In the genomic region with DNA sequence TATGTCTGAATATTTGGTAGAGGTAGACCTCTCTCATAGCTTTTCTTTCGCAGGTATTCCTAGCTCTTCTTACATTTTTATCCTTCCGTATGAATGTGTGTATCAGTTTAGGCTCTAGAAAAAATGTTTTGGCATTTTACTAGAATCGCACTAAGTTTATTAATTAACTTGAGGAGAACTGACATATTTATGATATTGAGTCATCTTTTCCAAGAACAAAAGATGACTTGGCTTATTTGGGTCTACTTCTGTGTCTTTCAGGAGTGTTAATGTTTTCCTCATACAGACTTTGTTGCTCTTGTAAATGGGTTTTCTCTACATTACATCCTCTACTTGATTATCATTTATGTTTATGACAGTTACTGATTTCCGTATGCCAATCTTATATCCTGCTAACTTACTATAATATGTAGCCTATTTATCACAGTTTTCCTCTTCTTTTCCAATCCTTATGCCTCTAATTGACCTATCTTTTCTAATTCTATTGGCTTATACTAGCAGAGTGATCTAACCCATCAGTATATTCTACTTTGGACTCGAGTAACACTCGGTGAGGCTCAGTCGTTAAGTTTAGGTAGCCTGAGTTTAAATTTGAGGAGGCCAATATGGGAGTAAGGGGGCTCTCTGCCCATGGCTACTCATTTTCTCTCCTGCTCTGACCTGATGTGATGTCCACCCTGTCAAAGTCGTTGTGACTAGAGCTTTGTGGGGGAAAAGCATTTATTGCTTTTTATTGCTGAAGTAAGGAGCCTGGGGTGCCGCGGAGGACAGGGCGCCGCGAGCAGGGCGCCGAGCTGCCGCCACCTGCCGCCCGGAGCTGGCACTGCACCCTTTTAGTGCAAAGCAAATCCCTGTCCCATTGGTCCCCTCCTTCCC, we compare ENCODE assay signal across 1 cellular context.
TF ChIP-seq lines count a peak whose summit lies in the region.

No MANE protein-coding gene starts in this region.

TF ChIP-seq in K562, 482 proteins besides CTCF, POLR2A, EP300 and RAD21 (continued from another document and continues in another):
- TF ChIP-seq, protein P1, sequence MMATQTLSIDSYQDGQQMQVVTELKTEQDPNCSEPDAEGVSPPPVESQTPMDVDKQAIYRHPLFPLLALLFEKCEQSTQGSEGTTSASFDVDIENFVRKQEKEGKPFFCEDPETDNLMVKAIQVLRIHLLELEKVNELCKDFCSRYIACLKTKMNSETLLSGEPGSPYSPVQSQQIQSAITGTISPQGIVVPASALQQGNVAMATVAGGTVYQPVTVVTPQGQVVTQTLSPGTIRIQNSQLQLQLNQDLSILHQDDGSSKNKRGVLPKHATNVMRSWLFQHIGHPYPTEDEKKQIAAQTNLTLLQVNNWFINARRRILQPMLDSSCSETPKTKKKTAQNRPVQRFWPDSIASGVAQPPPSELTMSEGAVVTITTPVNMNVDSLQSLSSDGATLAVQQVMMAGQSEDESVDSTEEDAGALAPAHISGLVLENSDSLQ (IDR thresholded peaks at IDR 0.05) = peak; percentile 70
- TF ChIP-seq, protein P2, sequence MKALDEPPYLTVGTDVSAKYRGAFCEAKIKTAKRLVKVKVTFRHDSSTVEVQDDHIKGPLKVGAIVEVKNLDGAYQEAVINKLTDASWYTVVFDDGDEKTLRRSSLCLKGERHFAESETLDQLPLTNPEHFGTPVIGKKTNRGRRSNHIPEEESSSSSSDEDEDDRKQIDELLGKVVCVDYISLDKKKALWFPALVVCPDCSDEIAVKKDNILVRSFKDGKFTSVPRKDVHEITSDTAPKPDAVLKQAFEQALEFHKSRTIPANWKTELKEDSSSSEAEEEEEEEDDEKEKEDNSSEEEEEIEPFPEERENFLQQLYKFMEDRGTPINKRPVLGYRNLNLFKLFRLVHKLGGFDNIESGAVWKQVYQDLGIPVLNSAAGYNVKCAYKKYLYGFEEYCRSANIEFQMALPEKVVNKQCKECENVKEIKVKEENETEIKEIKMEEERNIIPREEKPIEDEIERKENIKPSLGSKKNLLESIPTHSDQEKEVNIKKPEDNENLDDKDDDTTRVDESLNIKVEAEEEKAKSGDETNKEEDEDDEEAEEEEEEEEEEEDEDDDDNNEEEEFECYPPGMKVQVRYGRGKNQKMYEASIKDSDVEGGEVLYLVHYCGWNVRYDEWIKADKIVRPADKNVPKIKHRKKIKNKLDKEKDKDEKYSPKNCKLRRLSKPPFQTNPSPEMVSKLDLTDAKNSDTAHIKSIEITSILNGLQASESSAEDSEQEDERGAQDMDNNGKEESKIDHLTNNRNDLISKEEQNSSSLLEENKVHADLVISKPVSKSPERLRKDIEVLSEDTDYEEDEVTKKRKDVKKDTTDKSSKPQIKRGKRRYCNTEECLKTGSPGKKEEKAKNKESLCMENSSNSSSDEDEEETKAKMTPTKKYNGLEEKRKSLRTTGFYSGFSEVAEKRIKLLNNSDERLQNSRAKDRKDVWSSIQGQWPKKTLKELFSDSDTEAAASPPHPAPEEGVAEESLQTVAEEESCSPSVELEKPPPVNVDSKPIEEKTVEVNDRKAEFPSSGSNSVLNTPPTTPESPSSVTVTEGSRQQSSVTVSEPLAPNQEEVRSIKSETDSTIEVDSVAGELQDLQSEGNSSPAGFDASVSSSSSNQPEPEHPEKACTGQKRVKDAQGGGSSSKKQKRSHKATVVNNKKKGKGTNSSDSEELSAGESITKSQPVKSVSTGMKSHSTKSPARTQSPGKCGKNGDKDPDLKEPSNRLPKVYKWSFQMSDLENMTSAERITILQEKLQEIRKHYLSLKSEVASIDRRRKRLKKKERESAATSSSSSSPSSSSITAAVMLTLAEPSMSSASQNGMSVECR (CRISPR knock-in tag; IDR thresholded peaks at IDR 0.05) = no peak
- TF ChIP-seq CBX1 (IDR thresholded peaks at IDR 0.05; ENCODE audit: low read depth) (no peak), ELF1 (tag; IDR thresholded peaks at IDR 0.05) (no peak), ZNF766 (CRISPR knock-in tag; conservative IDR thresholded peaks at IDR 0.05) (no peak), SMC3 (conservative IDR thresholded peaks at IDR 0.05; ENCODE audit: insufficient read depth, low read depth, low read length) (peak; percentile 90), ZNF384 (IDR thresholded peaks at IDR 0.05; ENCODE audit: low read depth, low read length) (no peak), PRMT5 (CRISPR knock-in tag; IDR thresholded peaks at IDR 0.05) (no peak), CREB1 (IDR thresholded peaks at IDR 0.05) (0 out of 2 replicates have a peak, but pooled peaks have one; percentile 16), CREB1 (CRISPR knock-in tag; IDR thresholded peaks at IDR 0.05) (no peak), IRF2 (CRISPR knock-in tag; IDR thresholded peaks at IDR 0.05) (no peak), NR1H2 (CRISPR knock-in tag; IDR thresholded peaks at IDR 0.05) (no peak), MCM2 (IDR thresholded peaks at IDR 0.05; ENCODE audit: low read depth) (no peak), CTBP1 (IDR thresholded peaks at IDR 0.05; ENCODE audit: borderline replicate concordance) (no peak), ZNF589 (CRISPR knock-in tag; IDR thresholded peaks at IDR 0.05; ENCODE audit: low read depth) (no peak), RBM22 (IDR thresholded peaks at IDR 0.05; ENCODE audit: low read depth, low read length, poor library complexity, severe bottlenecking) (peak; percentile 90), ZBTB17 (CRISPR knock-in tag; IDR thresholded peaks at IDR 0.05) (no peak), ZNF316 (IDR thresholded peaks at IDR 0.05) (peak; percentile 89), YY1 (IDR thresholded peaks at IDR 0.05; ENCODE audit: borderline replicate concordance in 1 of 3, control insufficient read depth in 1 of 3, extremely low read depth in 1 of 3, insufficient read depth in 3 of 3, insufficient read length in 1 of 3, insufficient replicate concordance in 2 of 3, low read depth in 1 of 3, low read length in 2 of 3) (peak in 1 of 3 experiments; percentile 48), EWSR1 (IDR thresholded peaks at IDR 0.05; ENCODE audit: borderline replicate concordance, low read depth, partially characterized antibody) (no peak), SMARCE1 (IDR thresholded peaks at IDR 0.05) (peak; percentile 79), HMGN3 (IDR thresholded peaks at IDR 0.05; ENCODE audit: borderline replicate concordance, extremely low read depth, insufficient read length, low read depth, low read length) (no peak), NCOA1 (IDR thresholded peaks at IDR 0.05; ENCODE audit: low read depth) (peak; percentile 22; the same call in 1 of the 2 replicates), SIN3A (IDR thresholded peaks at IDR 0.05; ENCODE audit: borderline replicate concordance in 2 of 2, control insufficient read depth in 1 of 2, low read depth in 2 of 2, low read length in 2 of 2) (no peak), CEBPG (CRISPR knock-in tag; IDR thresholded peaks at IDR 0.05) (no peak), CEBPG (tag; conservative IDR thresholded peaks at IDR 0.05 in 1 of 2, IDR thresholded peaks at IDR 0.05 in 1 of 2) (no peak), ZNF143 (CRISPR knock-in tag; IDR thresholded peaks at IDR 0.05) (no peak), ZNF146 (CRISPR knock-in tag; IDR thresholded peaks at IDR 0.05; ENCODE audit: unreplicated experiment) (no peak), XRCC3 (IDR thresholded peaks at IDR 0.05) (no peak), TGIF2 (CRISPR knock-in tag; IDR thresholded peaks at IDR 0.05) (no peak), ESRRA (IDR thresholded peaks at IDR 0.05; ENCODE audit: borderline replicate concordance, low read depth) (no peak), U2AF2 (optimal IDR thresholded peaks at IDR 0.05; ENCODE audit: low read depth, low read length) (no peak), ZNF444 (CRISPR knock-in tag; IDR thresholded peaks at IDR 0.05) (no peak)
- TF ChIP-seq, protein P3, sequence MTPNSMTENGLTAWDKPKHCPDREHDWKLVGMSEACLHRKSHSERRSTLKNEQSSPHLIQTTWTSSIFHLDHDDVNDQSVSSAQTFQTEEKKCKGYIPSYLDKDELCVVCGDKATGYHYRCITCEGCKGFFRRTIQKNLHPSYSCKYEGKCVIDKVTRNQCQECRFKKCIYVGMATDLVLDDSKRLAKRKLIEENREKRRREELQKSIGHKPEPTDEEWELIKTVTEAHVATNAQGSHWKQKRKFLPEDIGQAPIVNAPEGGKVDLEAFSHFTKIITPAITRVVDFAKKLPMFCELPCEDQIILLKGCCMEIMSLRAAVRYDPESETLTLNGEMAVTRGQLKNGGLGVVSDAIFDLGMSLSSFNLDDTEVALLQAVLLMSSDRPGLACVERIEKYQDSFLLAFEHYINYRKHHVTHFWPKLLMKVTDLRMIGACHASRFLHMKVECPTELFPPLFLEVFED (CRISPR knock-in tag; conservative IDR thresholded peaks at IDR 0.05) = no peak
- TF ChIP-seq, protein P4, sequence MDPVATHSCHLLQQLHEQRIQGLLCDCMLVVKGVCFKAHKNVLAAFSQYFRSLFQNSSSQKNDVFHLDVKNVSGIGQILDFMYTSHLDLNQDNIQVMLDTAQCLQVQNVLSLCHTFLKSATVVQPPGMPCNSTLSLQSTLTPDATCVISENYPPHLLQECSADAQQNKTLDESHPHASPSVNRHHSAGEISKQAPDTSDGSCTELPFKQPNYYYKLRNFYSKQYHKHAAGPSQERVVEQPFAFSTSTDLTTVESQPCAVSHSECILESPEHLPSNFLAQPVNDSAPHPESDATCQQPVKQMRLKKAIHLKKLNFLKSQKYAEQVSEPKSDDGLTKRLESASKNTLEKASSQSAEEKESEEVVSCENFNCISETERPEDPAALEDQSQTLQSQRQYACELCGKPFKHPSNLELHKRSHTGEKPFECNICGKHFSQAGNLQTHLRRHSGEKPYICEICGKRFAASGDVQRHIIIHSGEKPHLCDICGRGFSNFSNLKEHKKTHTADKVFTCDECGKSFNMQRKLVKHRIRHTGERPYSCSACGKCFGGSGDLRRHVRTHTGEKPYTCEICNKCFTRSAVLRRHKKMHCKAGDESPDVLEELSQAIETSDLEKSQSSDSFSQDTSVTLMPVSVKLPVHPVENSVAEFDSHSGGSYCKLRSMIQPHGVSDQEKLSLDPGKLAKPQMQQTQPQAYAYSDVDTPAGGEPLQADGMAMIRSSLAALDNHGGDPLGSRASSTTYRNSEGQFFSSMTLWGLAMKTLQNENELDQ (CRISPR knock-in tag; IDR thresholded peaks at IDR 0.05; ENCODE audit: borderline replicate concordance) = no peak
- TF ChIP-seq, protein P5, sequence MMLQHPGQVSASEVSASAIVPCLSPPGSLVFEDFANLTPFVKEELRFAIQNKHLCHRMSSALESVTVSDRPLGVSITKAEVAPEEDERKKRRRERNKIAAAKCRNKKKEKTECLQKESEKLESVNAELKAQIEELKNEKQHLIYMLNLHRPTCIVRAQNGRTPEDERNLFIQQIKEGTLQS (IDR thresholded peaks at IDR 0.05) = peak; percentile 85
- TF ChIP-seq, protein P5 (CRISPR knock-in tag; conservative IDR thresholded peaks at IDR 0.05) = no peak
- TF ChIP-seq, protein P6, sequence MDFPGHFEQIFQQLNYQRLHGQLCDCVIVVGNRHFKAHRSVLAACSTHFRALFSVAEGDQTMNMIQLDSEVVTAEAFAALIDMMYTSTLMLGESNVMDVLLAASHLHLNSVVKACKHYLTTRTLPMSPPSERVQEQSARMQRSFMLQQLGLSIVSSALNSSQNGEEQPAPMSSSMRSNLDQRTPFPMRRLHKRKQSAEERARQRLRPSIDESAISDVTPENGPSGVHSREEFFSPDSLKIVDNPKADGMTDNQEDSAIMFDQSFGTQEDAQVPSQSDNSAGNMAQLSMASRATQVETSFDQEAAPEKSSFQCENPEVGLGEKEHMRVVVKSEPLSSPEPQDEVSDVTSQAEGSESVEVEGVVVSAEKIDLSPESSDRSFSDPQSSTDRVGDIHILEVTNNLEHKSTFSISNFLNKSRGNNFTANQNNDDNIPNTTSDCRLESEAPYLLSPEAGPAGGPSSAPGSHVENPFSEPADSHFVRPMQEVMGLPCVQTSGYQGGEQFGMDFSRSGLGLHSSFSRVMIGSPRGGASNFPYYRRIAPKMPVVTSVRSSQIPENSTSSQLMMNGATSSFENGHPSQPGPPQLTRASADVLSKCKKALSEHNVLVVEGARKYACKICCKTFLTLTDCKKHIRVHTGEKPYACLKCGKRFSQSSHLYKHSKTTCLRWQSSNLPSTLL (IDR thresholded peaks at IDR 0.05) = no peak
- TF ChIP-seq, protein P7, sequence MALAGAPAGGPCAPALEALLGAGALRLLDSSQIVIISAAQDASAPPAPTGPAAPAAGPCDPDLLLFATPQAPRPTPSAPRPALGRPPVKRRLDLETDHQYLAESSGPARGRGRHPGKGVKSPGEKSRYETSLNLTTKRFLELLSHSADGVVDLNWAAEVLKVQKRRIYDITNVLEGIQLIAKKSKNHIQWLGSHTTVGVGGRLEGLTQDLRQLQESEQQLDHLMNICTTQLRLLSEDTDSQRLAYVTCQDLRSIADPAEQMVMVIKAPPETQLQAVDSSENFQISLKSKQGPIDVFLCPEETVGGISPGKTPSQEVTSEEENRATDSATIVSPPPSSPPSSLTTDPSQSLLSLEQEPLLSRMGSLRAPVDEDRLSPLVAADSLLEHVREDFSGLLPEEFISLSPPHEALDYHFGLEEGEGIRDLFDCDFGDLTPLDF (CRISPR knock-in tag; IDR thresholded peaks at IDR 0.05) = no peak
- TF ChIP-seq, protein P8, sequence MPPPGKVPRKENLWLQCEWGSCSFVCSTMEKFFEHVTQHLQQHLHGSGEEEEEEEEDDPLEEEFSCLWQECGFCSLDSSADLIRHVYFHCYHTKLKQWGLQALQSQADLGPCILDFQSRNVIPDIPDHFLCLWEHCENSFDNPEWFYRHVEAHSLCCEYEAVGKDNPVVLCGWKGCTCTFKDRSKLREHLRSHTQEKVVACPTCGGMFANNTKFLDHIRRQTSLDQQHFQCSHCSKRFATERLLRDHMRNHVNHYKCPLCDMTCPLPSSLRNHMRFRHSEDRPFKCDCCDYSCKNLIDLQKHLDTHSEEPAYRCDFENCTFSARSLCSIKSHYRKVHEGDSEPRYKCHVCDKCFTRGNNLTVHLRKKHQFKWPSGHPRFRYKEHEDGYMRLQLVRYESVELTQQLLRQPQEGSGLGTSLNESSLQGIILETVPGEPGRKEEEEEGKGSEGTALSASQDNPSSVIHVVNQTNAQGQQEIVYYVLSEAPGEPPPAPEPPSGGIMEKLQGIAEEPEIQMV (tag; conservative IDR thresholded peaks at IDR 0.05; ENCODE audit: low read depth) = no peak
- TF ChIP-seq, protein P9, sequence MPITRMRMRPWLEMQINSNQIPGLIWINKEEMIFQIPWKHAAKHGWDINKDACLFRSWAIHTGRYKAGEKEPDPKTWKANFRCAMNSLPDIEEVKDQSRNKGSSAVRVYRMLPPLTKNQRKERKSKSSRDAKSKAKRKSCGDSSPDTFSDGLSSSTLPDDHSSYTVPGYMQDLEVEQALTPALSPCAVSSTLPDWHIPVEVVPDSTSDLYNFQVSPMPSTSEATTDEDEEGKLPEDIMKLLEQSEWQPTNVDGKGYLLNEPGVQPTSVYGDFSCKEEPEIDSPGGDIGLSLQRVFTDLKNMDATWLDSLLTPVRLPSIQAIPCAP (CRISPR knock-in tag; IDR thresholded peaks at IDR 0.05; ENCODE audit: borderline replicate concordance) = no peak
- TF ChIP-seq, protein P10, sequence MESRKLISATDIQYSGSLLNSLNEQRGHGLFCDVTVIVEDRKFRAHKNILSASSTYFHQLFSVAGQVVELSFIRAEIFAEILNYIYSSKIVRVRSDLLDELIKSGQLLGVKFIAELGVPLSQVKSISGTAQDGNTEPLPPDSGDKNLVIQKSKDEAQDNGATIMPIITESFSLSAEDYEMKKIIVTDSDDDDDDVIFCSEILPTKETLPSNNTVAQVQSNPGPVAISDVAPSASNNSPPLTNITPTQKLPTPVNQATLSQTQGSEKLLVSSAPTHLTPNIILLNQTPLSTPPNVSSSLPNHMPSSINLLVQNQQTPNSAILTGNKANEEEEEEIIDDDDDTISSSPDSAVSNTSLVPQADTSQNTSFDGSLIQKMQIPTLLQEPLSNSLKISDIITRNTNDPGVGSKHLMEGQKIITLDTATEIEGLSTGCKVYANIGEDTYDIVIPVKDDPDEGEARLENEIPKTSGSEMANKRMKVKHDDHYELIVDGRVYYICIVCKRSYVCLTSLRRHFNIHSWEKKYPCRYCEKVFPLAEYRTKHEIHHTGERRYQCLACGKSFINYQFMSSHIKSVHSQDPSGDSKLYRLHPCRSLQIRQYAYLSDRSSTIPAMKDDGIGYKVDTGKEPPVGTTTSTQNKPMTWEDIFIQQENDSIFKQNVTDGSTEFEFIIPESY (CRISPR knock-in tag; IDR thresholded peaks at IDR 0.05) = no peak
